ENCODE assay signal across 1 cellular context in the genomic region with DNA sequence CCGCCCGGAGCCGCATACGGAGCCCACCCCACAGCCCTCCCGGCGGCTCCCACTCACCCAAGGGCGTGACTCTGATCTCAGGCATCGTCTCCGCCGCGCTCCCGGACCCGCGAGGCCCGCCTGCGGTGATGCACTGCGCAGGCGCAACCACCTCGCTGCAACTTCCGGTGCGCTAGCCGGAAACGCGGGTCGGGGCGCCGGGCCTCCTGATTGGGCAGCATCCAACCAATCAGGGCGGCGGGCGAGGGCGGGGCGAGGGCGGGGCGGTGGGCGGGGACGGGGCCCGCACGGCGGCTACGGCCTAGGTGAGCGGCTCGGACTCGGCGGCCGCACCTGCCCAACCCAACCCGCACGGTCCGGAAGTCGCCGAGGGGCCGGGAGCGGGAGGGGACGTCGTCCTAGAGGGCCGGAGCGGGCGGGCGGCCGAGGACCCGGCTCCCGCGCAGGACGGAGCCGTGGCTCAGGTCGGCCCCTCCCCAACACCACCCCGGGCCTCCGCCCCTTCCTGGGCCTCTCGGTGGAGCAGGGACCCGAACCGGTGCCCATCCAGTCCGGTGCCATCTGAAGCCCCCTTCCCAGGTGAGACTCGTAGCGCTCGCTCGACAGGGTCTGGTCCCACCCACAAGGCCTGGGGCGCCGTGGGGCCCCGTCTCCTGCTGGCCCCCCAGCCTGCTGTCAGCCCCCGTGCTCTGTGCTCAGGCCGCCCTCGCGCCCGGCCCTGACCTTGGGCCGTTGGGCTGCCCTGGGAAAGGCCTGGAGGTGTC.
TF ChIP-seq lines count a peak whose summit lies in the region.

CPTP (plus strand) TSS at position 279 of the 764 bp plus-strand sequence. CDS start 2,109 bp downstream, outside the sequence.
INTS11 (minus strand) TSS at position 137 of the 764 bp plus-strand sequence; CDS start at position 85, 52 bp downstream.

TF ChIP-seq in HepG2, 621 proteins besides CTCF, POLR2A, EP300 and RAD21 (continued from another document and continues in another):
- TF ChIP-seq CEBPZ (IDR thresholded peaks at IDR 0.05; ENCODE audit: low read length) (no peak), ZFY (CRISPR knock-in tag; IDR thresholded peaks at IDR 0.05) (peak; percentile 94), REXO4 (CRISPR knock-in tag; IDR thresholded peaks at IDR 0.05; ENCODE audit: borderline replicate concordance) (no peak), KAT8 (CRISPR knock-in tag; IDR thresholded peaks at IDR 0.05) (peak; percentile 78), U2AF2 (IDR thresholded peaks at IDR 0.05; ENCODE audit: low read depth, low read length) (no peak), RBM22 (optimal IDR thresholded peaks at IDR 0.05; ENCODE audit: low read length) (no peak), ZKSCAN8 (CRISPR knock-in tag; IDR thresholded peaks at IDR 0.05; ENCODE audit: borderline replicate concordance) (no peak), MTA1 (CRISPR knock-in tag; IDR thresholded peaks at IDR 0.05; ENCODE audit: borderline replicate concordance) (peak; percentile 75; the same call in 1 of the 2 replicates), ZNF564 (CRISPR knock-in tag; IDR thresholded peaks at IDR 0.05) (peak; percentile 89; the same call in 1 of the 2 replicates), ZNF674 (CRISPR knock-in tag; IDR thresholded peaks at IDR 0.05; ENCODE audit: low read depth) (no peak), ZNF547 (CRISPR knock-in tag; IDR thresholded peaks at IDR 0.05) (0 out of 2 replicates have a peak, but pooled peaks have one; percentile 47), ZNF451 (CRISPR knock-in tag; IDR thresholded peaks at IDR 0.05) (peak; percentile 24; the same call in 1 of the 2 replicates), ZNF598 (CRISPR knock-in tag; IDR thresholded peaks at IDR 0.05; ENCODE audit: borderline replicate concordance) (no peak), HOXA9 (CRISPR knock-in tag; IDR thresholded peaks at IDR 0.05; ENCODE audit: borderline replicate concordance) (no peak), MXD1 (CRISPR knock-in tag; IDR thresholded peaks at IDR 0.05) (peak; percentile 78; the same call in 1 of the 2 replicates), HMGXB4 (CRISPR knock-in tag; IDR thresholded peaks at IDR 0.05; ENCODE audit: borderline replicate concordance in 1 of 2, low read depth in 1 of 2) (peak; percentile 27 to 64; a peak in 1 of 4 replicates), ZSCAN31 (CRISPR knock-in tag; IDR thresholded peaks at IDR 0.05; ENCODE audit: low read depth) (peak; percentile 84), IRF2 (CRISPR knock-in tag; IDR thresholded peaks at IDR 0.05) (0 out of 2 replicates have a peak, but pooled peaks have one; percentile 47), FOXK2 (IDR thresholded peaks at IDR 0.05) (no peak), ZIK1 (CRISPR knock-in tag; IDR thresholded peaks at IDR 0.05; ENCODE audit: borderline replicate concordance, low read depth) (0 out of 2 replicates have a peak, but pooled peaks have one; percentile 15), KLF9 (CRISPR knock-in tag; IDR thresholded peaks at IDR 0.05; ENCODE audit: low read depth) (no peak), NR3C1 (CRISPR knock-in tag; IDR thresholded peaks at IDR 0.05) (no peak), DBP (CRISPR knock-in tag; IDR thresholded peaks at IDR 0.05; ENCODE audit: not compliant biosample characterization) (no peak), AKAP8 (CRISPR knock-in tag; IDR thresholded peaks at IDR 0.05) (0 out of 2 replicates have a peak, but pooled peaks have one; percentile 23), FOXC1 (CRISPR knock-in tag; IDR thresholded peaks at IDR 0.05; ENCODE audit: borderline replicate concordance) (peak; percentile 64), ARNT2 (CRISPR knock-in tag; IDR thresholded peaks at IDR 0.05; ENCODE audit: low read depth) (peak; percentile 25; the same call in 1 of the 2 replicates), ZNF746 (CRISPR knock-in tag; IDR thresholded peaks at IDR 0.05) (no peak), THAP11 (CRISPR knock-in tag; IDR thresholded peaks at IDR 0.05) (peak; percentile 85), GPBP1L1 (CRISPR knock-in tag; IDR thresholded peaks at IDR 0.05) (no peak), NFE2L2 (IDR thresholded peaks at IDR 0.05; ENCODE audit: low read length) (no peak), KDM3A (CRISPR knock-in tag; IDR thresholded peaks at IDR 0.05; ENCODE audit: low read depth) (no peak), ZFP90 (CRISPR knock-in tag; IDR thresholded peaks at IDR 0.05; ENCODE audit: borderline replicate concordance) (0 out of 2 replicates have a peak, but pooled peaks have one; percentile 32), ZMYM2 (CRISPR knock-in tag; IDR thresholded peaks at IDR 0.05) (no peak), ZBTB7B (CRISPR knock-in tag; IDR thresholded peaks at IDR 0.05) (peak; percentile 12; the same call in 1 of the 2 replicates)
- TF ChIP-seq, protein P1, sequence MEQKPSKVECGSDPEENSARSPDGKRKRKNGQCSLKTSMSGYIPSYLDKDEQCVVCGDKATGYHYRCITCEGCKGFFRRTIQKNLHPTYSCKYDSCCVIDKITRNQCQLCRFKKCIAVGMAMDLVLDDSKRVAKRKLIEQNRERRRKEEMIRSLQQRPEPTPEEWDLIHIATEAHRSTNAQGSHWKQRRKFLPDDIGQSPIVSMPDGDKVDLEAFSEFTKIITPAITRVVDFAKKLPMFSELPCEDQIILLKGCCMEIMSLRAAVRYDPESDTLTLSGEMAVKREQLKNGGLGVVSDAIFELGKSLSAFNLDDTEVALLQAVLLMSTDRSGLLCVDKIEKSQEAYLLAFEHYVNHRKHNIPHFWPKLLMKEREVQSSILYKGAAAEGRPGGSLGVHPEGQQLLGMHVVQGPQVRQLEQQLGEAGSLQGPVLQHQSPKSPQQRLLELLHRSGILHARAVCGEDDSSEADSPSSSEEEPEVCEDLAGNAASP (CRISPR knock-in tag; IDR thresholded peaks at IDR 0.05; ENCODE audit: borderline replicate concordance), result peak; percentile 41; the same call in 1 of the 2 replicates
- TF ChIP-seq, protein P2, sequence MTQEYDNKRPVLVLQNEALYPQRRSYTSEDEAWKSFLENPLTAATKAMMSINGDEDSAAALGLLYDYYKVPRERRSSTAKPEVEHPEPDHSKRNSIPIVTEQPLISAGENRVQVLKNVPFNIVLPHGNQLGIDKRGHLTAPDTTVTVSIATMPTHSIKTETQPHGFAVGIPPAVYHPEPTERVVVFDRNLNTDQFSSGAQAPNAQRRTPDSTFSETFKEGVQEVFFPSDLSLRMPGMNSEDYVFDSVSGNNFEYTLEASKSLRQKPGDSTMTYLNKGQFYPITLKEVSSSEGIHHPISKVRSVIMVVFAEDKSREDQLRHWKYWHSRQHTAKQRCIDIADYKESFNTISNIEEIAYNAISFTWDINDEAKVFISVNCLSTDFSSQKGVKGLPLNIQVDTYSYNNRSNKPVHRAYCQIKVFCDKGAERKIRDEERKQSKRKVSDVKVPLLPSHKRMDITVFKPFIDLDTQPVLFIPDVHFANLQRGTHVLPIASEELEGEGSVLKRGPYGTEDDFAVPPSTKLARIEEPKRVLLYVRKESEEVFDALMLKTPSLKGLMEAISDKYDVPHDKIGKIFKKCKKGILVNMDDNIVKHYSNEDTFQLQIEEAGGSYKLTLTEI (CRISPR knock-in tag; conservative IDR thresholded peaks at IDR 0.05), result no peak
- TF ChIP-seq, protein P3, sequence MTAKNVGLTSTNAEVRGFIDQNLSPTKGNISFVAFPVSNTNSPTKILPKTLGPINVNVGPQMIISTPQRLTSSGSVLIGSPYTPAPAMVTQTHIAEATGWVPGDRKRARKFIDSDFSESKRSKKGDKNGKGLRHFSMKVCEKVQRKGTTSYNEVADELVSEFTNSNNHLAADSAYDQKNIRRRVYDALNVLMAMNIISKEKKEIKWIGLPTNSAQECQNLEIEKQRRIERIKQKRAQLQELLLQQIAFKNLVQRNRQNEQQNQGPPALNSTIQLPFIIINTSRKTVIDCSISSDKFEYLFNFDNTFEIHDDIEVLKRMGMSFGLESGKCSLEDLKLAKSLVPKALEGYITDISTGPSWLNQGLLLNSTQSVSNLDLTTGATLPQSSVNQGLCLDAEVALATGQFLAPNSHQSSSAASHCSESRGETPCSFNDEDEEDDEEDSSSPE (CRISPR knock-in tag; IDR thresholded peaks at IDR 0.05), result peak; percentile 47
- TF ChIP-seq, protein P4, sequence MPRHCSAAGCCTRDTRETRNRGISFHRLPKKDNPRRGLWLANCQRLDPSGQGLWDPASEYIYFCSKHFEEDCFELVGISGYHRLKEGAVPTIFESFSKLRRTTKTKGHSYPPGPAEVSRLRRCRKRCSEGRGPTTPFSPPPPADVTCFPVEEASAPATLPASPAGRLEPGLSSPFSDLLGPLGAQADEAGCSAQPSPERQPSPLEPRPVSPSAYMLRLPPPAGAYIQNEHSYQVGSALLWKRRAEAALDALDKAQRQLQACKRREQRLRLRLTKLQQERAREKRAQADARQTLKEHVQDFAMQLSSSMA (CRISPR knock-in tag; IDR thresholded peaks at IDR 0.05), result no peak
- TF ChIP-seq, protein P5, sequence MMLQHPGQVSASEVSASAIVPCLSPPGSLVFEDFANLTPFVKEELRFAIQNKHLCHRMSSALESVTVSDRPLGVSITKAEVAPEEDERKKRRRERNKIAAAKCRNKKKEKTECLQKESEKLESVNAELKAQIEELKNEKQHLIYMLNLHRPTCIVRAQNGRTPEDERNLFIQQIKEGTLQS (CRISPR knock-in tag; IDR thresholded peaks at IDR 0.05), result no peak
- TF ChIP-seq, protein P6, sequence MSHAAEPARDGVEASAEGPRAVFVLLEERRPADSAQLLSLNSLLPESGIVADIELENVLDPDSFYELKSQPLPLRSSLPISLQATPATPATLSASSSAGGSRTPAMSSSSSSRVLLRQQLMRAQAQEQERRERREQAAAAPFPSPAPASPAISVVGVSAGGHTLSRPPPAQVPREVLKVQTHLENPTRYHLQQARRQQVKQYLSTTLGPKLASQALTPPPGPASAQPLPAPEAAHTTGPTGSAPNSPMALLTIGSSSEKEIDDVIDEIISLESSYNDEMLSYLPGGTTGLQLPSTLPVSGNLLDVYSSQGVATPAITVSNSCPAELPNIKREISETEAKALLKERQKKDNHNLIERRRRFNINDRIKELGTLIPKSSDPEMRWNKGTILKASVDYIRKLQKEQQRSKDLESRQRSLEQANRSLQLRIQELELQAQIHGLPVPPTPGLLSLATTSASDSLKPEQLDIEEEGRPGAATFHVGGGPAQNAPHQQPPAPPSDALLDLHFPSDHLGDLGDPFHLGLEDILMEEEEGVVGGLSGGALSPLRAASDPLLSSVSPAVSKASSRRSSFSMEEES (CRISPR knock-in tag; IDR thresholded peaks at IDR 0.05), result no peak
- TF ChIP-seq, protein P7, sequence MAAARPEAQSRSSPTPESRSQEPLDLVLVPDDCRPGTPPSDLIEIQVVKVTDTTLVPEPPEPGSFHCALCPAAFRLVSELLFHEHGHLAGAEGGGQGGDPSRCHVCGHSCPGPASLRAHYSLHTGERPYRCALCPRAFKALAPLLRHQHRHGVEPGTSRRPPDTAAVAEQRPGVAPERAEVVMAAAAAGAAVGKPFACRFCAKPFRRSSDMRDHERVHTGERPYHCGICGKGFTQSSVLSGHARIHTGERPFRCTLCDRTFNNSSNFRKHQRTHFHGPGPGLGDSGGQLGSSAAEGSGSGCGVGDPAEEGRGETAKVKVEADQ (CRISPR knock-in tag; IDR thresholded peaks at IDR 0.05; ENCODE audit: borderline replicate concordance), result peak; percentile 70; the same call in 1 of the 2 replicates
